Comparison of ENCODE assay signal across 1 cellular context in genomic region chr11:116833816-116834534, GRCh38.
TF ChIP-seq lines count a peak whose summit lies in the region.

No MANE protein-coding gene starts in this region.

TF ChIP-seq in HepG2, 621 proteins besides CTCF, POLR2A, EP300 and RAD21 (continues in another document):
- TF ChIP-seq ZNF597 (CRISPR knock-in tag; IDR thresholded peaks at IDR 0.05) (no peak), RORA (CRISPR knock-in tag; IDR thresholded peaks at IDR 0.05) (no peak), ARHGAP35 (CRISPR knock-in tag; IDR thresholded peaks at IDR 0.05; ENCODE audit: borderline replicate concordance) (no peak), ZNF136 (CRISPR knock-in tag; IDR thresholded peaks at IDR 0.05; ENCODE audit: low read depth) (no peak), PBX2 (CRISPR knock-in tag; IDR thresholded peaks at IDR 0.05) (no peak), RFX1 (IDR thresholded peaks at IDR 0.05) (no peak), ZNF563 (CRISPR knock-in tag; IDR thresholded peaks at IDR 0.05) (no peak; the same call in 1 of the 2 replicates), HIVEP1 (CRISPR knock-in tag; IDR thresholded peaks at IDR 0.05) (peak; percentile 33; the same call in 1 of the 2 replicates), NFE2 (CRISPR knock-in tag; IDR thresholded peaks at IDR 0.05) (no peak), POLR2AphosphoS5 (IDR thresholded peaks at IDR 0.05; ENCODE audit: low read depth, low read length) (peak; percentile 81), MEF2D (CRISPR knock-in tag; IDR thresholded peaks at IDR 0.05) (peak; percentile 63; the same call in 1 of the 2 replicates), ZSCAN25 (CRISPR knock-in tag; IDR thresholded peaks at IDR 0.05) (peak; percentile 87), ARNTL (CRISPR knock-in tag; IDR thresholded peaks at IDR 0.05) (peak; percentile 92), ZNF432 (CRISPR knock-in tag; IDR thresholded peaks at IDR 0.05; ENCODE audit: borderline replicate concordance) (no peak), ZSCAN20 (CRISPR knock-in tag; IDR thresholded peaks at IDR 0.05; ENCODE audit: borderline replicate concordance) (no peak), MZF1 (CRISPR knock-in tag; IDR thresholded peaks at IDR 0.05; ENCODE audit: borderline replicate concordance) (no peak), MYC (CRISPR knock-in tag; IDR thresholded peaks at IDR 0.05; ENCODE audit: borderline replicate concordance) (peak; percentile 94; the same call in 1 of the 2 replicates), ZNF547 (CRISPR knock-in tag; IDR thresholded peaks at IDR 0.05) (no peak), ZC3H13 (CRISPR knock-in tag; IDR thresholded peaks at IDR 0.05) (peak; percentile 88; the same call in 1 of the 2 replicates), ZNF501 (CRISPR knock-in tag; IDR thresholded peaks at IDR 0.05) (peak; percentile 49), ZFP1 (CRISPR knock-in tag; IDR thresholded peaks at IDR 0.05) (peak; percentile 74; the same call in 1 of the 2 replicates), ZNF253 (CRISPR knock-in tag; IDR thresholded peaks at IDR 0.05; ENCODE audit: borderline replicate concordance) (no peak), CCAR2 (optimal IDR thresholded peaks at IDR 0.05; ENCODE audit: low read depth, low read length) (no peak), SMAD3 (CRISPR knock-in tag; IDR thresholded peaks at IDR 0.05) (no peak; the same call in 1 of the 2 replicates), KLF11 (CRISPR knock-in tag; IDR thresholded peaks at IDR 0.05) (no peak), CERS6 (CRISPR knock-in tag; IDR thresholded peaks at IDR 0.05) (no peak), HNF1A (IDR thresholded peaks at IDR 0.05; ENCODE audit: low read depth) (no peak), HNF1A (CRISPR knock-in tag; IDR thresholded peaks at IDR 0.05; ENCODE audit: borderline replicate concordance) (peak; percentile 67; the same call in 1 of the 2 replicates), HES4 (CRISPR knock-in tag; IDR thresholded peaks at IDR 0.05; ENCODE audit: borderline replicate concordance) (no peak), CENPT (CRISPR knock-in tag; IDR thresholded peaks at IDR 0.05; ENCODE audit: low read depth) (no peak), E2F1 (CRISPR knock-in tag; IDR thresholded peaks at IDR 0.05) (no peak), SPEN (CRISPR knock-in tag; IDR thresholded peaks at IDR 0.05; ENCODE audit: low read depth) (no peak; the same call in 1 of the 2 replicates), SRSF1 (optimal IDR thresholded peaks at IDR 0.05; ENCODE audit: low read depth, low read length) (no peak), RXRA (CRISPR knock-in tag; IDR thresholded peaks at IDR 0.05) (peak; percentile 63), ZBTB7B (CRISPR knock-in tag; IDR thresholded peaks at IDR 0.05) (0 out of 2 replicates have a peak, but pooled peaks have one; percentile 42), ZSCAN29 (CRISPR knock-in tag; conservative IDR thresholded peaks at IDR 0.05) (0 out of 2 replicates have a peak, but pooled peaks have one; percentile 46), NFYC (CRISPR knock-in tag; IDR thresholded peaks at IDR 0.05) (no peak), THAP7 (CRISPR knock-in tag; IDR thresholded peaks at IDR 0.05) (no peak; the same call in 1 of the 2 replicates), PRMT3 (CRISPR knock-in tag; IDR thresholded peaks at IDR 0.05; ENCODE audit: borderline replicate concordance, low read depth) (0 out of 2 replicates have a peak, but pooled peaks have one; percentile 3), FOXA1 (IDR thresholded peaks at IDR 0.05) (no peak), FOXA1 (CRISPR knock-in tag; IDR thresholded peaks at IDR 0.05) (no peak), ZNF207 (IDR thresholded peaks at IDR 0.05; ENCODE audit: borderline replicate concordance) (no peak), JDP2 (CRISPR knock-in tag; IDR thresholded peaks at IDR 0.05; ENCODE audit: borderline replicate concordance) (no peak; the same call in 1 of the 2 replicates), CBFB (CRISPR knock-in tag; IDR thresholded peaks at IDR 0.05) (no peak), AKNA (CRISPR knock-in tag; IDR thresholded peaks at IDR 0.05; ENCODE audit: borderline replicate concordance) (no peak), LRRFIP1 (CRISPR knock-in tag; conservative IDR thresholded peaks at IDR 0.05) (no peak), ZNF33A (CRISPR knock-in tag; IDR thresholded peaks at IDR 0.05; ENCODE audit: borderline replicate concordance) (peak; percentile 29; the same call in 1 of the 2 replicates), YEATS4 (CRISPR knock-in tag; IDR thresholded peaks at IDR 0.05; ENCODE audit: borderline replicate concordance) (no peak; the same call in 1 of the 2 replicates), SIX1 (CRISPR knock-in tag; IDR thresholded peaks at IDR 0.05; ENCODE audit: borderline replicate concordance) (no peak), SP1 (IDR thresholded peaks at IDR 0.05) (no peak), SP1 (CRISPR knock-in tag; IDR thresholded peaks at IDR 0.05) (no peak), ZNF343 (CRISPR knock-in tag; IDR thresholded peaks at IDR 0.05) (peak; percentile 37; the same call in 1 of the 2 replicates), PAX8 (CRISPR knock-in tag; IDR thresholded peaks at IDR 0.05; ENCODE audit: borderline replicate concordance) (no peak)
